8 cellular contexts compared by ENCODE assay signal in the genomic region with DNA sequence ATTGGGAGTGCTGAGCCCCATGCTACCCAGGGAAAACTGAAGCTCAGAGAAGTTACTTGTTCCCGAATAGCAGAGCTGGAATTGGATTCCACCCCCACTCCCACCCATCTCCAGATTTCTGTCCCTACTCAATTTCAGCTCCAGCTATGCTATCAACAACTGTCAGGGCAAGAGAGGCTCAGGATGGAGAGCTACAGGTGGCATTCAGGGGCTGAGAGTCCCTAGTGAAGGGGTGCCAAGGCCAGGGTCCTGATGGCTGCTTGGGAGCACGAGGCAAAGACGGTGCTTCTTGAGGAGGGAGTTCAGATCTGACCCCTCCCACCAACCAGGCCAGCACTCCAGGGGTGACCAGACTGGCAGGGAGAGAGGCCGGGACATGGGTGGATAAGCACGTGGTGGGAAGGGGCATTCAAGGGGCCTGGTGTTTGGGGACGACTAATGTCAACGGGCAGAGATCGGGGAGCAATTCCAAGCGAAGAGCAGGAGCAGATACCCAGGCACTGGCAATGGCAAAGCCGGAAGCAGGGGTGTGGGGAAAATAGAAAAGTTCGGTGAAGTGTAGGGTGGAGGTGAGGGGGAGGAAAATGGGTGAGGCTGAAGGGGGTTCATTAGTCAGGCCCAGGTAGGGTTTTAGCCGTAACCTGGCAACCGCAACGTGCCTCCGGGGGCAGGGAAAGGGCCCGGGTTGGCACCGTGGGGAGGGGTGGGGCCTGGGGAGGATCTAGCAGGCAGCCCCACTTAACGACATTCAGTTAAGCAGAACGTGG. TPM values are rescaled to one million over a fixed set of nuclear protein-coding genes. Genes with fewer than 3 reads are reported as not detected.
A peak's percentile ranks its signal among the peaks of the same experiment; 100 is the strongest.
DNase-seq lines count a peak whose midpoint lies in the region; ATAC-seq and TF ChIP-seq lines count a peak whose summit lies in the region.

No MANE protein-coding gene starts in this region.

- WGBS in neuronal stem cell (ENCODE audit: extremely low coverage in 2 of 2, insufficient read length in 2 of 2, insufficient replicate concordance in 1 of 2), 2 donors = 100% methylated on average over 1 of the region's 19 CpGs; no CpG with 5 or more reads in 1 of the 2 donors

- no peak for TF ChIP-seq POLR2A in Peyer's patch (IDR thresholded peaks at IDR 0.05)

- H3K23ac ChIP-seq in neuronal stem cell (ENCODE audit: low read depth, low read length, poor library complexity) = no peak overlapping the region

- peak overlapping the region; percentile 93 for H2AFZ ChIP-seq in neuronal stem cell (ENCODE audit: low read length)

- H2BK5ac ChIP-seq in neuronal stem cell (ENCODE audit: low read length) = no peak overlapping the region

- peak overlapping the region; percentile 93 for H2BK12ac ChIP-seq in neuronal stem cell (ENCODE audit: low read length)

- H3K4me1 ChIP-seq in Peyer's patch (peaks cover 0 to 66% (median 32%) of the 10 kb centered on the region in 4 donors), neuronal stem cell (ENCODE audit: control insufficient read depth in 2 of 2, insufficient read depth in 1 of 2, low read depth in 1 of 2, low read length in 2 of 2) (peaks cover 13 to 50% of the 10 kb centered on the region in 2 donors)

- H3K4ac ChIP-seq in neuronal stem cell (ENCODE audit: low read length) = no peak overlapping the region

- H3K9me3 ChIP-seq in Peyer's patch (no peaks in the 10 kb centered on the region), neuronal stem cell (replicated peaks in 1 of 2; ENCODE audit: control insufficient read depth in 2 of 2, insufficient read depth in 1 of 2, low read depth in 1 of 2, low read length in 2 of 2) (no peaks in the 10 kb centered on the region)

- no peak for TF ChIP-seq CTCF in Peyer's patch (IDR thresholded peaks at IDR 0.05)
- no peak for TF ChIP-seq CTCF in coronary artery (IDR thresholded peaks at IDR 0.05)
- no peak for TF ChIP-seq CTCF in brain microvascular endothelial cell (IDR thresholded peaks at IDR 0.05; ENCODE audit: low read depth, low read length, missing control alignments)

- H2BK15ac ChIP-seq in neuronal stem cell (ENCODE audit: low read length) = peak overlapping the region; percentile 93

- ATAC-seq in HG02884 (IDR thresholded peaks at IDR 0.05; ENCODE audit: unreplicated experiment) = no peak
- no peak for ATAC-seq in GM21619 (IDR thresholded peaks at IDR 0.05; ENCODE audit: unreplicated experiment)

- peak overlapping the region; percentile 16 for H2AK5ac ChIP-seq in neuronal stem cell (ENCODE audit: low read depth, low read length)

- H3K27ac ChIP-seq in Peyer's patch (peak overlapping the region; percentile 4 to 84 (median 50)), coronary artery (peak overlapping the region in 1 of 2 donors; percentile 1), neuronal stem cell (replicated peaks; ENCODE audit: low read length) (no peak overlapping the region), brain microvascular endothelial cell (no peak overlapping the region)

- in situ Hi-C loops in brain microvascular endothelial cell (cut with HindIII; ENCODE audit: low pct_ligation_motif_present, low sequenced_read_pairs) = no loop called here

- no peak overlapping the region for H3K14ac ChIP-seq in neuronal stem cell (ENCODE audit: low read length)

- no peak overlapping the region for H2BK120ac ChIP-seq in neuronal stem cell (ENCODE audit: low read depth, low read length)

- H4K91ac ChIP-seq in neuronal stem cell (ENCODE audit: low read depth, low read length, poor library complexity) = no peak overlapping the region

- H3K79me1 ChIP-seq in neuronal stem cell (ENCODE audit: low read depth, low read length) = no peaks in the 10 kb centered on the region

- H3K4me3 ChIP-seq in GM08714 (ENCODE audit: low read length) = peak overlapping the region; percentile 22; the same call in 1 of the 2 replicates
- H3K4me3 ChIP-seq in Peyer's patch = peak overlapping the region; percentile 32 to 66 (median 55)
- H3K4me3 ChIP-seq in coronary artery = peak overlapping the region; percentile 64
- no peak overlapping the region for H3K4me3 ChIP-seq in neuronal stem cell (ENCODE audit: low read length in 2 of 2)
- no peak overlapping the region for H3K4me3 ChIP-seq in brain microvascular endothelial cell (ENCODE audit: low read depth, low read length)

- DNase-seq in Peyer's patch (no peak), coronary artery (ENCODE audit: low spot score) (no peak), neuronal stem cell (ENCODE audit: low spot score) (no peak), brain microvascular endothelial cell (no peak), NCI-H510A (lab: John Stamatoyannopoulos, UW) (no peak)

- peak overlapping the region; percentile 64 for H3K4me2 ChIP-seq in neuronal stem cell (ENCODE audit: insufficient read depth, low read length, poor library complexity, severe bottlenecking)

- H3K18ac ChIP-seq in neuronal stem cell (ENCODE audit: low read length) = peak overlapping the region; percentile 91

- H3K36me3 ChIP-seq in Peyer's patch (no peaks in the 10 kb centered on the region), neuronal stem cell (replicated peaks in 1 of 2; ENCODE audit: control insufficient read depth in 2 of 2, insufficient read depth in 2 of 2, low read length in 2 of 2) (no peaks in the 10 kb centered on the region), brain microvascular endothelial cell (replicated peaks) (no peaks in the 10 kb centered on the region)

- no peak overlapping the region for H3K9ac ChIP-seq in neuronal stem cell (ENCODE audit: low read depth, low read length, poor library complexity)

- H3K27me3 ChIP-seq in Peyer's patch (no peaks in the 10 kb centered on the region), neuronal stem cell (ENCODE audit: control insufficient read depth in 3 of 3, insufficient read depth in 3 of 3, low read depth in 1 of 3, low read length in 3 of 3) (peaks cover 0 to 14% (median 3%) of the 10 kb centered on the region in 3 experiments), brain microvascular endothelial cell (replicated peaks) (no peaks in the 10 kb centered on the region)

- H4K8ac ChIP-seq in neuronal stem cell (ENCODE audit: low read depth, low read length) = no peak overlapping the region

RNA-seq across cellular contexts. Expression of gene RGS14, which starts 4.6 kb away (rescaled TPM):
- total RNA-seq in Peyer's patch = 10 to 100 TPM; 19.4 to 41.0 (median 23.3) TPM
- 26.4 TPM for polyA plus RNA-seq in neuronal stem cell (2013, experiment 1 of 2)
- polyA plus RNA-seq in neuronal stem cell (2013, experiment 2 of 2) = 20.9 TPM

RNA-seq across cellular contexts. Expression of gene LMAN2, which starts 10.8 kb away (rescaled TPM):
- total RNA-seq in Peyer's patch = 100 to 1,000 TPM; 193 to 321 (median 268) TPM
- 131 TPM for polyA plus RNA-seq in neuronal stem cell (2013, experiment 1 of 2)
- polyA plus RNA-seq in neuronal stem cell (2013, experiment 2 of 2) = 132 TPM

RNA-seq across cellular contexts. Expression of gene SLC34A1, which starts 21.9 kb away (rescaled TPM):
- total RNA-seq in Peyer's patch = under 1 TPM in 1 of 4 donors, not detected in 3; 0.35 TPM
- not detected for polyA plus RNA-seq in neuronal stem cell (2013, experiment 1 of 2)
- polyA plus RNA-seq in neuronal stem cell (2013, experiment 2 of 2) = not detected

RNA-seq across cellular contexts. Expression of gene PFN3, which starts 38.2 kb away (rescaled TPM):
- not detected for total RNA-seq in Peyer's patch
- polyA plus RNA-seq in neuronal stem cell (2013, experiment 1 of 2) = not detected
- polyA plus RNA-seq in neuronal stem cell (2013, experiment 2 of 2) = not detected

RNA-seq across cellular contexts. Expression of gene F12, which starts 47.1 kb away (rescaled TPM):
- 10 to 100 TPM in 1 of 4 donors, 1 to 10 TPM in 3; 1.7 to 22.2 (median 7.8) TPM for total RNA-seq in Peyer's patch
- polyA plus RNA-seq in neuronal stem cell (2013, experiment 1 of 2) = 2.1 TPM
- 2.5 TPM for polyA plus RNA-seq in neuronal stem cell (2013, experiment 2 of 2)

Comparison
In these comparisons a context has a peak if more than half of its experiments do, and no peak if none do; other contexts are left out.
1. H3K4me3 ChIP-seq: peak in GM08714 (single experiment), Peyer's patch (4 of 4) and coronary artery (single experiment); none in neuronal stem cell (0 of 2) and brain microvascular endothelial cell (single experiment).
2. H3K27ac ChIP-seq: peak in Peyer's patch (4 of 4); none in neuronal stem cell (single experiment) and brain microvascular endothelial cell (single experiment).